ENCODE assay signal across 1 cellular context in genomic region chr7:20835111-20835750, GRCh38.
TF ChIP-seq lines count a peak whose summit lies in the region.

No MANE protein-coding gene starts in this region.

TF ChIP-seq in SK-N-SH treated with all-trans-retinoic acid at 6 μM for 48 hours, 23 proteins besides CTCF, POLR2A, EP300 and RAD21 (continued from another document):
- TF ChIP-seq TSHZ2 (CRISPR knock-in tag; IDR thresholded peaks at IDR 0.05) = no peak
- TF ChIP-seq ZFP3 (CRISPR knock-in tag; IDR thresholded peaks at IDR 0.05) = no peak
- TF ChIP-seq ZNF8 (CRISPR knock-in tag; IDR thresholded peaks at IDR 0.05) = no peak
- TF ChIP-seq PATZ1 (CRISPR knock-in tag; IDR thresholded peaks at IDR 0.05; ENCODE audit: borderline replicate concordance) = no peak
- no peak for TF ChIP-seq ESRRG (CRISPR knock-in tag; IDR thresholded peaks at IDR 0.05)
- no peak for TF ChIP-seq OSR1 (CRISPR knock-in tag; IDR thresholded peaks at IDR 0.05)
- TF ChIP-seq PPARA (CRISPR knock-in tag; IDR thresholded peaks at IDR 0.05; ENCODE audit: borderline replicate concordance) = no peak
